15 cellular contexts compared by ENCODE assay signal in the genomic region with DNA sequence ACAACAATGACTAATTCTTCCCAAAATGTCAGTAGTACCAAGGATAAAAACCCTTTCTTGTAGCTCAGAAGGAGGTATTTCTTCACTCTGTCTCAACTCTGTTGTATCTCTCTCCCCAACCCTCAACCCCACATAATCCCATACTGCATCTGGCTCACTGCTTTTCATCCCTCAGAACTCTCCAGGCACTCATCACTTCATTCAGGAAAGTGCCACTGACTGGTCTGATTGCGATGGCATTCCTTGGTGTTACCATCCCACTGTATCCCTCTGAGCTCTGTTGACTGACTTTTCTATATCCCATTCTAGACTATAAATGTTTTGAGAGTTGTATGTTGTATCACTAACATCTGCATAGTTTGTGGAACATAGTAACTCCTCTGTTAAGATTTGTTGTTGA.
DNase-seq lines count a peak whose midpoint lies in the region; ATAC-seq and TF ChIP-seq lines count a peak whose summit lies in the region.
"Had no signal": no experiment of that assay in that cellular context is flagged by ENCODE, and none has a peak within 500 bp of the region (broad histone marks: within the 10 kb centered on the region; RNA-seq: fewer than 3 reads in every experiment).

No MANE protein-coding gene starts in this region.

- H3K79me1 ChIP-seq in H9 (ENCODE audit: insufficient read depth, low read depth, low read length, poor library complexity, severe bottlenecking), result no peaks in the 10 kb centered on the region

- H3K36me3 ChIP-seq in neural progenitor cell, result no peaks in the 10 kb centered on the region
- H3K36me3 ChIP-seq: BLaER1 had no signal

- CTCF ChIA-PET in T-cell (lab: Charles Lee), result no interaction called here

- no peak overlapping the region for H3K23ac ChIP-seq in H9 (ENCODE audit: insufficient read length, low read depth, low read length)

- H3K56ac ChIP-seq in H9 (ENCODE audit: insufficient read length, low read depth, low read length), result no peak overlapping the region

- H3K4me1 Mint-ChIP-seq in H9 (peaks cover 50% of the 10 kb centered on the region in 2 experiments), neural progenitor cell (peaks cover 40% of the 10 kb centered on the region), T-cell (no peaks in the 10 kb centered on the region)
- H3K4me1 Mint-ChIP-seq: CD8-positive, alpha-beta memory T cell had no signal

- H3K27ac Mint-ChIP-seq in H9 (peak overlapping the region in 2 of 3 experiments; percentile 39 to 80; a peak in 3 of 7 replicates), neural progenitor cell (peak overlapping the region; percentile 61), T-cell (no peak overlapping the region)
- H3K27ac Mint-ChIP-seq: CD8-positive, alpha-beta memory T cell had no signal

- no peaks in the 10 kb centered on the region for H3K27me3 ChIP-seq in H9 (ENCODE audit: insufficient read depth, low read length)
- H3K27me3 ChIP-seq in neural progenitor cell, result no peaks in the 10 kb centered on the region
- H3K27me3 ChIP-seq: BLaER1 had no signal

- no peak overlapping the region for H2BK15ac ChIP-seq in H9 (ENCODE audit: low read depth, low read length)

- H3K14ac ChIP-seq in H9 (ENCODE audit: insufficient read depth, low read length), result no peak overlapping the region

- H3K23me2 ChIP-seq in H9 (ENCODE audit: insufficient read length, low read depth, low read length, poor library complexity, severe bottlenecking), result peaks cover 3% of the 10 kb centered on the region

- no peak overlapping the region for H3K18ac ChIP-seq in H9 (ENCODE audit: insufficient read length, low read depth, low read length)

- no peak overlapping the region for H2BK20ac ChIP-seq in H9 (ENCODE audit: low read depth, low read length, poor library complexity, severe bottlenecking)

- H3K9ac ChIP-seq in H9 (ENCODE audit: extremely low read depth, insufficient read length, low read length) (no peak overlapping the region), neural progenitor cell (no peak overlapping the region)
- H3K9ac ChIP-seq: BLaER1 had no signal

- H2AFZ ChIP-seq in H9 (ENCODE audit: low read length) (no peak overlapping the region), neural progenitor cell (replicated peaks) (peak overlapping the region; percentile 9)

- no peak overlapping the region for H4K91ac ChIP-seq in H9 (ENCODE audit: insufficient read length, low read depth, low read length)

- WGBS in H9 (ENCODE audit: extremely low coverage, insufficient read length, low lambda C conversion rate), result no CpG with 5 or more reads among the region's 1 CpG

- H4K8ac ChIP-seq in H9 (replicated peaks; ENCODE audit: insufficient read length, low read depth, low read length), result no peak overlapping the region

- H3K79me2 ChIP-seq in H9 (ENCODE audit: insufficient read depth, low read length) (no peaks in the 10 kb centered on the region), neural progenitor cell (ENCODE audit: low read depth) (no peaks in the 10 kb centered on the region)

- H3K4me3 Mint-ChIP-seq in H9, result no peak overlapping the region
- no peak overlapping the region for H3K4me3 Mint-ChIP-seq in neural progenitor cell
- no peak overlapping the region for H3K4me3 Mint-ChIP-seq in T-cell
- H3K4me3 Mint-ChIP-seq: CD8-positive, alpha-beta memory T cell had no signal

- H2BK120ac ChIP-seq in H9 (ENCODE audit: low read depth, low read length, poor library complexity, severe bottlenecking), result no peak overlapping the region

- H2BK12ac ChIP-seq in H9 (ENCODE audit: insufficient read length, low read depth, low read length), result no peak overlapping the region

- no peak overlapping the region for H2AK5ac ChIP-seq in H9 (ENCODE audit: insufficient read length, low read length)

- H3K27me3 Mint-ChIP-seq in H9 (ENCODE audit: low read depth) (no peaks in the 10 kb centered on the region), neural progenitor cell (ENCODE audit: insufficient read depth, low read depth) (no peaks in the 10 kb centered on the region), T-cell (no peaks in the 10 kb centered on the region)
- H3K27me3 Mint-ChIP-seq: CD8-positive, alpha-beta memory T cell had no signal

- no peak overlapping the region for H3K4me3 ChIP-seq in neural progenitor cell
- H3K4me3 ChIP-seq: BLaER1 had no signal

- no peak overlapping the region for H4K5ac ChIP-seq in H9 (ENCODE audit: insufficient read length, low read depth, low read length)

- H3F3A ChIP-seq in neural progenitor cell (ENCODE audit: low read depth), result peaks cover 40% of the 10 kb centered on the region

- no peaks in the 10 kb centered on the region for H4K20me1 ChIP-seq in H9 (ENCODE audit: control insufficient read depth, insufficient read depth, insufficient read length)
- no peaks in the 10 kb centered on the region for H4K20me1 ChIP-seq in neural progenitor cell (ENCODE audit: low read depth)
- H4K20me1 ChIP-seq: BLaER1 had no signal

- H2BK5ac ChIP-seq in H9 (ENCODE audit: insufficient read length, low read length), result no peak overlapping the region

- H3K4me1 ChIP-seq in H9 (ENCODE audit: insufficient read depth, low read length), result peaks cover 6% of the 10 kb centered on the region; the same call in 1 of the 2 replicates
- H3K4me1 ChIP-seq in neural progenitor cell, result peaks cover 55% of the 10 kb centered on the region
- H3K4me1 ChIP-seq: Caco-2 had no signal

- no peak overlapping the region for H3T11ph ChIP-seq in H9 (ENCODE audit: low read length)

- H3K9me3 Mint-ChIP-seq in H9, result peaks cover 0 to 2% of the 10 kb centered on the region in 2 experiments; a peak in 1 of 5 replicates
- H3K9me3 Mint-ChIP-seq in neural progenitor cell, result peaks cover 11% of the 10 kb centered on the region
- H3K9me3 Mint-ChIP-seq in T-cell, result no peaks in the 10 kb centered on the region

- POLR2A ChIA-PET in T-cell (lab: Charles Lee), result no interaction called here

- H3K9me3 ChIP-seq in H9 (ENCODE audit: control insufficient read depth, low read depth, low read length) (no peaks in the 10 kb centered on the region), neural progenitor cell (ENCODE audit: low read depth) (no peaks in the 10 kb centered on the region)
- H3K9me3 ChIP-seq: BLaER1, Caco-2 had no signal

- peak; percentile 30 for DNase-seq in NCI-H82 (lab: John Stamatoyannopoulos, UW)
- DNase-seq in NCI-H82 treated with DMSO at 0.1 percent for 48 hours (lab: John Stamatoyannopoulos, UW; ENCODE audit: unreplicated experiment), result no peak
- no peak for DNase-seq in H9
- no peak for DNase-seq in left cardiac atrium
- DNase-seq in neural progenitor cell (ENCODE audit: low spot score), result peak; percentile 42
- no peak for DNase-seq in SKM-1 (lab: John Stamatoyannopoulos, UW; ENCODE audit: unreplicated experiment)
- no peak for DNase-seq in T-cell
- DNase-seq: AML-193; Caco-2; CD8-positive, alpha-beta memory T cell; DND-41; GF-D8; IMR-90 had no signal

- H3K27ac ChIP-seq in H9 (ENCODE audit: insufficient read length, low read depth, low read length), result no peak overlapping the region
- H3K27ac ChIP-seq in neural progenitor cell, result peak overlapping the region; percentile 17
- H3K27ac ChIP-seq: 22Rv1, BLaER1 had no signal

- TF ChIP-seq CTCF in H9 (conservative IDR thresholded peaks at IDR 0.05) (no peak), neural progenitor cell (IDR thresholded peaks at IDR 0.05) (no peak)

- H3K36me3 Mint-ChIP-seq in H9 (ENCODE audit: insufficient read depth in 1 of 3, low read depth in 3 of 3) (peaks cover 4 to 8% (median 5%) of the 10 kb centered on the region in 3 experiments; a peak in 5 of 7 replicates), neural progenitor cell (peaks cover 14% of the 10 kb centered on the region), T-cell (no peaks in the 10 kb centered on the region)
- H3K36me3 Mint-ChIP-seq: CD8-positive, alpha-beta memory T cell had no signal

- no peak overlapping the region for H3K4me2 ChIP-seq in H9 (ENCODE audit: insufficient read depth, insufficient read length, low read length)
- peak overlapping the region; percentile 25 for H3K4me2 ChIP-seq in neural progenitor cell
- H3K4me2 ChIP-seq: BLaER1 had no signal

- ATAC-seq in left cardiac atrium (peak; percentile 86 to 93), T-cell (replicated peaks in 1 of 4) (no peak)

- intact Hi-C loops in left cardiac atrium (cut with DNase I), result no loop called here

- H3K4ac ChIP-seq in H9 (ENCODE audit: low read depth, low read length), result no peak overlapping the region

Comparison
In these comparisons a context has a peak if more than half of its experiments do, and no peak if none do; other contexts are left out.
1. DNase-seq: peak in NCI-H82 (single experiment) and neural progenitor cell (single experiment); none in NCI-H82 treated with DMSO at 0.1 percent for 48 hours (single experiment), H9 (single experiment), left cardiac atrium (single experiment), SKM-1 (single experiment) and T-cell (0 of 34).
2. H3K27ac Mint-ChIP-seq: peak in H9 (2 of 3) and neural progenitor cell (single experiment); none in T-cell (0 of 2).
3. ATAC-seq: peak in left cardiac atrium (2 of 2); none in T-cell (0 of 4).